16 cellular contexts compared by ENCODE assay signal in the genomic region with DNA sequence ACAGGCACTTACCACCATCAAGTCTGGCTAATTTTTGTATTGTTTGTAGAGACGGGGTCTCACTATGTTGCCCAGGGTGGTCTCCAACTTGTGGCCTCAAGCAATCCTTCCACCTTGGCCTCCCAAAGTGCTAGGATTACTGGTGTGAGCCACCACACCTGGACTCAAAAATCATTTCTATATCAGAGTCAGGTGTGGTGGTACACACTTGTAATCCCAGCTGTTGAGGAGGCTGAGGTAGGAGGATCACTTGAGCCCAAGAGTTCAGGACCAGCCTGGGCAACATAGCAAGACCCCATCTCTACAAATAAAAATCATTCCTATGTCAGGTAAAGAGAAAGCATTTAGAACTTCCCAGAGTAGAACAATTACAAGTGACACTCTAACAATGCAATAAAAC. TPM values are rescaled to one million over a fixed set of nuclear protein-coding genes. Genes with fewer than 3 reads are reported as not detected.
DNase-seq lines count a peak whose midpoint lies in the region; ATAC-seq, FAIRE-seq and TF ChIP-seq lines count a peak whose summit lies in the region.
"Had no signal": no experiment of that assay in that cellular context is flagged by ENCODE, and none has a peak within 500 bp of the region (broad histone marks: within the 10 kb centered on the region; RNA-seq: fewer than 3 reads in every experiment).

No MANE protein-coding gene starts in this region.

- WGBS in thymus, result 93% methylated on average over 1 of the region's 1 CpG

- CTCF ChIA-PET in WTC11 (lab: Charles Lee), result interaction anchor here (0.7 kb wide), 1 partner anchor 71 kb away, joined by 3 read pairs; no protein-coding TSS in a partner anchor

- ATAC-seq in WTC11 (no peak), GM21576 (IDR thresholded peaks at IDR 0.05; ENCODE audit: unreplicated experiment) (no peak)
- ATAC-seq: activated CD4-positive, CD25-positive, alpha-beta regulatory T cell treated with anti-CD3 and anti-CD28 coated beads, Interleukin-2, amount 50 U/mL, for 24 hours; Panc1 had no signal

- H3K9me3 ChIP-seq in thymus (ENCODE audit: control insufficient read depth), result no peaks in the 10 kb centered on the region
- H3K9me3 ChIP-seq: sigmoid colon, upper lobe of left lung had no signal

- H3K27me3 Mint-ChIP-seq in activated T-cell treated with anti-CD3 and anti-CD28 coated beads, Interleukin-2, amount 50 U/mL, for 24 hours, result no peaks in the 10 kb centered on the region
- H3K27me3 Mint-ChIP-seq in WTC11 (ENCODE audit: low read depth) (no peaks in the 10 kb centered on the region), glutamatergic neuron (ENCODE audit: unreplicated experiment) (peaks cover 6% of the 10 kb centered on the region)

- no peaks in the 10 kb centered on the region for H3K9me3 Mint-ChIP-seq in activated T-cell treated with anti-CD3 and anti-CD28 coated beads, Interleukin-2, amount 50 U/mL, for 24 hours
- H3K9me3 Mint-ChIP-seq in WTC11 (no peaks in the 10 kb centered on the region), glutamatergic neuron (ENCODE audit: unreplicated experiment) (peaks cover 25% of the 10 kb centered on the region)

- peak overlapping the region; percentile 97 for H3K27ac Mint-ChIP-seq in activated T-cell treated with anti-CD3 and anti-CD28 coated beads, Interleukin-2, amount 50 U/mL, for 24 hours
- H3K27ac Mint-ChIP-seq in WTC11 (no peak overlapping the region), glutamatergic neuron (ENCODE audit: unreplicated experiment) (peak overlapping the region; percentile 100)

- POLR2A ChIA-PET in WTC11 (lab: Charles Lee), result interaction anchor here (0.7 kb wide), 1 partner anchor 8 kb away, joined by 3 read pairs; no protein-coding TSS in a partner anchor

- peaks cover 46% of the 10 kb centered on the region for H3K4me1 Mint-ChIP-seq in activated T-cell treated with anti-CD3 and anti-CD28 coated beads, Interleukin-2, amount 50 U/mL, for 24 hours (ENCODE audit: low read depth)
- peaks cover 26% of the 10 kb centered on the region for H3K4me1 Mint-ChIP-seq in WTC11
- H3K4me1 Mint-ChIP-seq in glutamatergic neuron (ENCODE audit: low read depth, unreplicated experiment), result peaks cover 20% of the 10 kb centered on the region

- H3K4me1 ChIP-seq in thymus (ENCODE audit: control insufficient read depth, insufficient read depth, low read length), result peaks cover 10% of the 10 kb centered on the region

- DNase-seq in activated T-cell treated with anti-CD3 and anti-CD28 coated beads, Interleukin-2, amount 50 U/mL, for 24 hours, result no peak
- DNase-seq in activated T-cell treated with anti-CD3 and anti-CD28 coated beads for 4 hours, result no peak
- no peak for DNase-seq in WTC11 (ENCODE audit: low spot score)
- no peak for DNase-seq in glutamatergic neuron
- DNase-seq in D721Med (ENCODE audit: insufficient read length, low spot score), result no peak
- DNase-seq in NK-92 (lab: John Stamatoyannopoulos, UW; ENCODE audit: unreplicated experiment), result no peak
- DNase-seq: GDM1; mesendoderm; MV-4-11; sigmoid colon; stimulated activated CD8-positive, alpha-beta memory T cell treated with anti-CD3 and anti-CD28 coated beads, Interleukin-4, amount 100 ng/mL, for 48 hours; upper lobe of left lung had no signal

- H3K4me3 ChIP-seq in thymus (ENCODE audit: low read length), result no peak overlapping the region
- H3K4me3 ChIP-seq: sigmoid colon, upper lobe of left lung had no signal

- no peak for TF ChIP-seq CTCF in WTC11 (IDR thresholded peaks at IDR 0.05)
- TF ChIP-seq CTCF in glutamatergic neuron (IDR thresholded peaks at IDR 0.05; ENCODE audit: partially characterized antibody, unreplicated experiment), result no peak
- no peak for TF ChIP-seq CTCF in D721Med (IDR thresholded peaks at IDR 0.05; ENCODE audit: insufficient read depth, missing control alignments)

- peaks cover 17% of the 10 kb centered on the region for H3K36me3 ChIP-seq in thymus (ENCODE audit: control insufficient read depth, insufficient read depth)

- no peaks in the 10 kb centered on the region for H3K27me3 ChIP-seq in thymus (ENCODE audit: control insufficient read depth, insufficient read depth)
- H3K27me3 ChIP-seq: sigmoid colon, upper lobe of left lung had no signal

- no peak for FAIRE-seq in D721Med (lab: Jason Lieb, UNC)

- peak overlapping the region; percentile 52 for H3K27ac ChIP-seq in thymus (ENCODE audit: low read depth)

- peaks cover 62% of the 10 kb centered on the region for H3K36me3 Mint-ChIP-seq in activated T-cell treated with anti-CD3 and anti-CD28 coated beads, Interleukin-2, amount 50 U/mL, for 24 hours (ENCODE audit: low read depth)
- H3K36me3 Mint-ChIP-seq in WTC11, result peaks cover 8% of the 10 kb centered on the region; the same call in 1 of the 2 replicates
- peaks cover 4% of the 10 kb centered on the region for H3K36me3 Mint-ChIP-seq in glutamatergic neuron (ENCODE audit: unreplicated experiment)

- no peak overlapping the region for H3K4me3 Mint-ChIP-seq in activated T-cell treated with anti-CD3 and anti-CD28 coated beads, Interleukin-2, amount 50 U/mL, for 24 hours
- H3K4me3 Mint-ChIP-seq in WTC11 (no peak overlapping the region), glutamatergic neuron (ENCODE audit: unreplicated experiment) (no peak overlapping the region)

TF ChIP-seq in WTC11, 78 proteins besides CTCF, POLR2A, EP300 and RAD21:
- TF ChIP-seq ZNF121 (CRISPR knock-in tag; IDR thresholded peaks at IDR 0.05) (peak; percentile 75), ZNF263 (CRISPR knock-in tag; IDR thresholded peaks at IDR 0.05; ENCODE audit: low read depth) (no peak)
- TF ChIP-seq, protein P1, sequence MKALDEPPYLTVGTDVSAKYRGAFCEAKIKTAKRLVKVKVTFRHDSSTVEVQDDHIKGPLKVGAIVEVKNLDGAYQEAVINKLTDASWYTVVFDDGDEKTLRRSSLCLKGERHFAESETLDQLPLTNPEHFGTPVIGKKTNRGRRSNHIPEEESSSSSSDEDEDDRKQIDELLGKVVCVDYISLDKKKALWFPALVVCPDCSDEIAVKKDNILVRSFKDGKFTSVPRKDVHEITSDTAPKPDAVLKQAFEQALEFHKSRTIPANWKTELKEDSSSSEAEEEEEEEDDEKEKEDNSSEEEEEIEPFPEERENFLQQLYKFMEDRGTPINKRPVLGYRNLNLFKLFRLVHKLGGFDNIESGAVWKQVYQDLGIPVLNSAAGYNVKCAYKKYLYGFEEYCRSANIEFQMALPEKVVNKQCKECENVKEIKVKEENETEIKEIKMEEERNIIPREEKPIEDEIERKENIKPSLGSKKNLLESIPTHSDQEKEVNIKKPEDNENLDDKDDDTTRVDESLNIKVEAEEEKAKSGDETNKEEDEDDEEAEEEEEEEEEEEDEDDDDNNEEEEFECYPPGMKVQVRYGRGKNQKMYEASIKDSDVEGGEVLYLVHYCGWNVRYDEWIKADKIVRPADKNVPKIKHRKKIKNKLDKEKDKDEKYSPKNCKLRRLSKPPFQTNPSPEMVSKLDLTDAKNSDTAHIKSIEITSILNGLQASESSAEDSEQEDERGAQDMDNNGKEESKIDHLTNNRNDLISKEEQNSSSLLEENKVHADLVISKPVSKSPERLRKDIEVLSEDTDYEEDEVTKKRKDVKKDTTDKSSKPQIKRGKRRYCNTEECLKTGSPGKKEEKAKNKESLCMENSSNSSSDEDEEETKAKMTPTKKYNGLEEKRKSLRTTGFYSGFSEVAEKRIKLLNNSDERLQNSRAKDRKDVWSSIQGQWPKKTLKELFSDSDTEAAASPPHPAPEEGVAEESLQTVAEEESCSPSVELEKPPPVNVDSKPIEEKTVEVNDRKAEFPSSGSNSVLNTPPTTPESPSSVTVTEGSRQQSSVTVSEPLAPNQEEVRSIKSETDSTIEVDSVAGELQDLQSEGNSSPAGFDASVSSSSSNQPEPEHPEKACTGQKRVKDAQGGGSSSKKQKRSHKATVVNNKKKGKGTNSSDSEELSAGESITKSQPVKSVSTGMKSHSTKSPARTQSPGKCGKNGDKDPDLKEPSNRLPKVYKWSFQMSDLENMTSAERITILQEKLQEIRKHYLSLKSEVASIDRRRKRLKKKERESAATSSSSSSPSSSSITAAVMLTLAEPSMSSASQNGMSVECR (CRISPR knock-in tag; IDR thresholded peaks at IDR 0.05; ENCODE audit: borderline replicate concordance), result no peak

RNA-seq across cellular contexts. Expression of a gene that starts 48.4 kb away (rescaled TPM):
- 70.3 to 94.3 TPM (median 73.4 TPM) in 3 replicates for total RNA-seq in WTC11 (2021)
- 237 TPM for total RNA-seq in glutamatergic neuron (ENCODE audit: unreplicated experiment)
- polyA plus RNA-seq in thymus, result 103 TPM

RNA-seq across cellular contexts. Expression of a gene that starts 48.8 kb away (rescaled TPM):
- total RNA-seq in WTC11 (2021), result 27.9 to 29.9 TPM (median 29.7 TPM) in 3 replicates
- 9.1 TPM for total RNA-seq in glutamatergic neuron (ENCODE audit: unreplicated experiment)
- polyA plus RNA-seq in thymus, result 19.5 TPM
